ENCODE assay signal across 25 cellular contexts in the genomic region with DNA sequence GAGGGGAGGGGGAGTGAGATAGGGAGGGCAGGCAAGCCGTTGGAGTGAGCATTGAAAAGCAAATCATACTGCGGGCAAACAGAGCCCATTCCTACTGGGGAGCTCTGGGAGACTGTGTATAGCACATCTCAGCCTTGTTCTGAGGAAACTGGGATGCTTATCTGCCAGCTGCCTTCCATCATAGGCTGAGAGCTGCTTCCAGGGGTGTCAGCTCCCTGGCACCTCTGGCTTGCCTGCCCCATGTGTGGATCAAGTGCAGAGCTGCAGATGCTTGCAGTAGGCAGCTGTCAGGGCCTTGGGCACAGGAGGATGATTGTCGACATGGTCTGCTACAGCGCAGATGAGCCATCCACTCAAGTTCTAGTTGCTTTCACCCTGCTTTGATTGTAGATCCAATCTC.
"Had no signal": no experiment of that assay in that cellular context is flagged by ENCODE, and none has a peak within 500 bp of the region (broad histone marks: within the 10 kb centered on the region; RNA-seq: fewer than 3 reads in every experiment).

No MANE protein-coding gene starts in this region.

- H3K27me3 ChIP-seq: ovary, right atrium auricular region, right lobe of liver, stomach, testis, thyroid gland, transverse colon, upper lobe of left lung, vagina had no signal

- H3K27ac Mint-ChIP-seq: naive thymus-derived CD4-positive, alpha-beta T cell; natural killer cell treated with Interleukin-12 subunit alpha and Interleukin-12 subunit beta and Interleukin-15 and Interleukin-18, amount 100 ng/mL, for 72 hours; progenitor cell of endocrine pancreas; stimulated activated naive B cell treated with anti-CD40 and anti-IgM and Interleukin-4, amounts not matched to agents 10 μg/mL and 1 μg/mL and 100 μg/mL, for 72 hours had no signal

- H3K4me3 ChIP-seq: left ventricle myocardium inferior, lung, mucosa of descending colon, ovary, right atrium auricular region, right lobe of liver, smooth muscle cell, stomach, testis, thyroid gland, transverse colon, upper lobe of left lung, vagina had no signal

- DNase-seq: islet precursor cell; left ventricle myocardium inferior; mesendoderm; midbrain; mucosa of descending colon; naive thymus-derived CD4-positive, alpha-beta T cell; ovary; right lobe of liver; stimulated activated CD4-positive, alpha-beta T cell treated with anti-CD3 and anti-CD28 coated beads, Interleukin-12 subunit alpha, Interleukin-12 subunit beta, amount 100 ng/mL, for 4 hours; stimulated activated CD4-positive, alpha-beta T cell treated with anti-CD3 and anti-CD28 coated beads, Interleukin-15, amount 100 ng/mL, for 24 hours; stimulated activated CD4-positive, alpha-beta T cell treated with anti-CD3 and anti-CD28 coated beads, Interleukin-2, amount 100 ng/mL, for 24 hours; stimulated activated CD4-positive, alpha-beta T cell treated with anti-CD3 and anti-CD28 coated beads, Interleukin-4, amount 100 ng/mL, for 1 hour; stimulated activated naive B cell treated with anti-CD40 and anti-IgM and Interleukin-4, amounts not matched to agents 10 μg/mL and 1 μg/mL and 100 μg/mL, for 72 hours; stimulated activated naive CD8-positive, alpha-beta T cell treated with anti-CD3 and anti-CD28 coated beads, Interleukin-15, Interleukin-2, amounts not matched to agents 100 U/mL and 50 U/mL, for 24 hours; stomach; testis; thyroid gland; transverse colon; upper lobe of left lung had no signal

- H3K9me3 ChIP-seq: left ventricle myocardium inferior, mucosa of descending colon, ovary, right atrium auricular region, right lobe of liver, stomach, testis, thyroid gland, transverse colon, upper lobe of left lung, vagina had no signal

- H3K4me1 Mint-ChIP-seq: naive thymus-derived CD4-positive, alpha-beta T cell; stimulated activated naive B cell treated with anti-CD40 and anti-IgM and Interleukin-4, amounts not matched to agents 10 μg/mL and 1 μg/mL and 100 μg/mL, for 72 hours had no signal

- H3K4me1 ChIP-seq: left ventricle myocardium inferior, right atrium auricular region, right lobe of liver, stomach, testis, thyroid gland, transverse colon, upper lobe of left lung, vagina had no signal

- H3K36me3 Mint-ChIP-seq: naive thymus-derived CD4-positive, alpha-beta T cell; natural killer cell treated with Interleukin-12 subunit alpha and Interleukin-12 subunit beta and Interleukin-15 and Interleukin-18, amount 100 ng/mL, for 72 hours; stimulated activated naive B cell treated with anti-CD40 and anti-IgM and Interleukin-4, amounts not matched to agents 10 μg/mL and 1 μg/mL and 100 μg/mL, for 72 hours had no signal

- H3K4me3 Mint-ChIP-seq: naive thymus-derived CD4-positive, alpha-beta T cell; natural killer cell treated with Interleukin-12 subunit alpha and Interleukin-12 subunit beta and Interleukin-15 and Interleukin-18, amount 100 ng/mL, for 72 hours; stimulated activated naive B cell treated with anti-CD40 and anti-IgM and Interleukin-4, amounts not matched to agents 10 μg/mL and 1 μg/mL and 100 μg/mL, for 72 hours had no signal

- H3K27ac ChIP-seq: left ventricle myocardium inferior, ovary, right atrium auricular region, right lobe of liver, stomach, testis, thyroid gland, transverse colon, upper lobe of left lung, vagina had no signal

- H3K9me3 Mint-ChIP-seq: natural killer cell treated with Interleukin-12 subunit alpha and Interleukin-12 subunit beta and Interleukin-15 and Interleukin-18, amount 100 ng/mL, for 72 hours; stimulated activated naive B cell treated with anti-CD40 and anti-IgM and Interleukin-4, amounts not matched to agents 10 μg/mL and 1 μg/mL and 100 μg/mL, for 72 hours had no signal

- H3K36me3 ChIP-seq: left ventricle myocardium inferior, ovary, right atrium auricular region, right lobe of liver, stomach, thyroid gland, transverse colon, upper lobe of left lung, vagina had no signal
